8 cellular contexts compared by ENCODE assay signal in genomic region chr18:3449702-3450357, GRCh38. TPM values are rescaled to one million over a fixed set of nuclear protein-coding genes. Genes with fewer than 3 reads are reported as not detected.
A peak's percentile ranks its signal among the peaks of the same experiment; 100 is the strongest.
DNase-seq lines count a peak whose midpoint lies in the region; ATAC-seq and TF ChIP-seq lines count a peak whose summit lies in the region.

Gene TGIF1 (plus strand): TSS chr18:3450172. CDS start chr18:3450490, 318 bp downstream.

- H3K27ac ChIP-seq in CD8-positive, alpha-beta memory T cell (ENCODE audit: low read depth, low read length): peak within 1 kb of the TSS; percentile 94
- peak within 1 kb of the TSS; percentile 98 to 99 (median 99) for H3K27ac ChIP-seq in transverse colon

- TF ChIP-seq CTCF in neural crest cell (conservative IDR thresholded peaks at IDR 0.05) (peak; percentile 13), transverse colon (IDR thresholded peaks at IDR 0.05) (no peak)

- TF ChIP-seq EP300 in transverse colon (IDR thresholded peaks at IDR 0.05; ENCODE audit: low read depth): no peak

- TF ChIP-seq POLR2A in transverse colon (IDR thresholded peaks at IDR 0.05) (peak; percentile 96), GM18505 (IDR thresholded peaks at IDR 0.05; ENCODE audit: borderline replicate concordance, extremely low read depth, insufficient read depth, insufficient read length) (no peak)

- H3K27ac Mint-ChIP-seq in CD8-positive, alpha-beta memory T cell: peak within 1 kb of the TSS; percentile 99 to 100 (median 100)
- H3K27ac Mint-ChIP-seq in activated naive CD4-positive, alpha-beta T cell treated with anti-CD3 and anti-CD28 coated beads, Interleukin-2, amount 10 ng/mL, durations not matched to agents 7 days and 5 days: peak within 1 kb of the TSS; percentile 100
- peak within 1 kb of the TSS; percentile 100 for H3K27ac Mint-ChIP-seq in neural crest cell (ENCODE audit: unreplicated experiment)

- POLR2A ChIA-PET in CD8-positive, alpha-beta memory T cell (lab: Charles Lee): interaction anchor here (0.5 to 3.7 kb wide), 8 partner anchors 9 to 202 kb away, joined by 3 to 53 read pairs (median 10); partner anchors contain the start of gene MYL12A

- H3K36me3 Mint-ChIP-seq in CD8-positive, alpha-beta memory T cell: peaks cover 0 to 47% (median 0%) of the 10 kb centered on the region in 3 donors
- H3K36me3 Mint-ChIP-seq in activated naive CD4-positive, alpha-beta T cell treated with anti-CD3 and anti-CD28 coated beads, Interleukin-2, amount 10 ng/mL, durations not matched to agents 7 days and 5 days: peaks cover 2% of the 10 kb centered on the region
- H3K36me3 Mint-ChIP-seq in neural crest cell (ENCODE audit: low read depth): no peaks in the 10 kb centered on the region

- H3K9me3 ChIP-seq in CD8-positive, alpha-beta memory T cell (ENCODE audit: low read length): no peaks in the 10 kb centered on the region
- H3K9me3 ChIP-seq in transverse colon: no peaks in the 10 kb centered on the region

- WGBS in transverse colon (ENCODE audit: low coverage in 1 of 2), 2 donors: 0% methylated on average over 16 of the region's 60 CpGs; no CpG with 5 or more reads in 1 of the 2 donors

- DNase-seq in CD8-positive, alpha-beta memory T cell: peak; percentile 22 to 69 (median 43)
- DNase-seq in activated naive CD4-positive, alpha-beta T cell treated with anti-CD3 and anti-CD28 coated beads, Interleukin-2, amount 10 ng/mL, durations not matched to agents 7 days and 5 days: peak; percentile 60
- DNase-seq in foreskin melanocyte (peak; percentile 61), neural crest cell (ENCODE audit: low read depth, low spot score) (peak; percentile 59), transverse colon (peak; percentile 88)

- intact Hi-C loops in transverse colon (cut with DNase I; ENCODE audit: low total_unique reads): loop anchor here (2.0 to 10.0 kb wide), 3 partner anchors 145 to 217 kb away; no protein-coding TSS in a partner anchor

- H3K27me3 Mint-ChIP-seq in CD8-positive, alpha-beta memory T cell: peaks cover 0 to 19% of the 10 kb centered on the region in 2 donors
- H3K27me3 Mint-ChIP-seq in activated naive CD4-positive, alpha-beta T cell treated with anti-CD3 and anti-CD28 coated beads, Interleukin-2, amount 10 ng/mL, durations not matched to agents 7 days and 5 days: peaks cover 12% of the 10 kb centered on the region
- H3K27me3 Mint-ChIP-seq in neural crest cell (ENCODE audit: low read depth): peaks cover 2% of the 10 kb centered on the region

- H3K36me3 ChIP-seq in CD8-positive, alpha-beta memory T cell (ENCODE audit: insufficient read depth, low read length): no peaks in the 10 kb centered on the region
- H3K36me3 ChIP-seq in transverse colon: no peaks in the 10 kb centered on the region

- H3K4me3 Mint-ChIP-seq in CD8-positive, alpha-beta memory T cell: peak within 1 kb of the TSS; percentile 85 to 99 (median 97)
- H3K4me3 Mint-ChIP-seq in activated naive CD4-positive, alpha-beta T cell treated with anti-CD3 and anti-CD28 coated beads, Interleukin-2, amount 10 ng/mL, durations not matched to agents 7 days and 5 days: peak within 1 kb of the TSS; percentile 94
- peak within 1 kb of the TSS; percentile 99 for H3K4me3 Mint-ChIP-seq in neural crest cell

- CTCF ChIA-PET in CD8-positive, alpha-beta memory T cell (lab: Charles Lee): interaction anchor here (1.0 to 3.2 kb wide), 3 partner anchors 9 to 136 kb away, joined by 3 to 22 read pairs (median 6); no protein-coding TSS in a partner anchor
- CTCF ChIA-PET in activated naive CD4-positive, alpha-beta T cell treated with anti-CD3 and anti-CD28 coated beads, Interleukin-2, amount 10 ng/mL, durations not matched to agents 7 days and 5 days (lab: Charles Lee): interaction anchor here (3.2 kb wide), 1 partner anchor 8 kb away, joined by 17 read pairs; no protein-coding TSS in a partner anchor

- H3K4me1 Mint-ChIP-seq in CD8-positive, alpha-beta memory T cell: peaks cover 33 to 49% (median 44%) of the 10 kb centered on the region in 3 donors
- H3K4me1 Mint-ChIP-seq in activated naive CD4-positive, alpha-beta T cell treated with anti-CD3 and anti-CD28 coated beads, Interleukin-2, amount 10 ng/mL, durations not matched to agents 7 days and 5 days: peaks cover 49% of the 10 kb centered on the region
- peaks cover 58% of the 10 kb centered on the region for H3K4me1 Mint-ChIP-seq in neural crest cell

- no peaks in the 10 kb centered on the region for H3K9me3 Mint-ChIP-seq in CD8-positive, alpha-beta memory T cell
- H3K9me3 Mint-ChIP-seq in activated naive CD4-positive, alpha-beta T cell treated with anti-CD3 and anti-CD28 coated beads, Interleukin-2, amount 10 ng/mL, durations not matched to agents 7 days and 5 days: no peaks in the 10 kb centered on the region
- no peaks in the 10 kb centered on the region for H3K9me3 Mint-ChIP-seq in neural crest cell

- peaks cover 23% of the 10 kb centered on the region for H3K4me1 ChIP-seq in CD8-positive, alpha-beta memory T cell (ENCODE audit: insufficient read depth, low read length)
- H3K4me1 ChIP-seq in transverse colon: peaks cover 5 to 31% (median 12%) of the 10 kb centered on the region in 4 donors

- peak; percentile 3 for ATAC-seq in HG02852 (IDR thresholded peaks at IDR 0.05; ENCODE audit: unreplicated experiment)
- no peak for ATAC-seq in GM18505 (IDR thresholded peaks at IDR 0.05; ENCODE audit: unreplicated experiment)

- H3K27me3 ChIP-seq in CD8-positive, alpha-beta memory T cell (ENCODE audit: insufficient read depth, low read length, poor library complexity, severe bottlenecking): no peaks in the 10 kb centered on the region
- H3K27me3 ChIP-seq in transverse colon: no peaks in the 10 kb centered on the region

- H3K4me3 ChIP-seq in CD8-positive, alpha-beta memory T cell (ENCODE audit: low read length): peak within 1 kb of the TSS; percentile 96
- H3K4me3 ChIP-seq in transverse colon: peak within 1 kb of the TSS; percentile 68 to 87 (median 80)

- in situ Hi-C loops in transverse colon (cut with MboI; ENCODE audit: low pct_ligation_motif_present in 1 of 4, low pct_unique_long_range_greater_than_20kb in 1 of 4, low sequenced_read_pairs in 3 of 4): loop anchor here (5.0 to 25.0 kb wide), 6 partner anchors 137 to 215 kb away; no protein-coding TSS in a partner anchor

TF ChIP-seq in PFSK-1, 5 proteins besides CTCF, POLR2A, EP300 and RAD21:
- TF ChIP-seq TAF1 (IDR thresholded peaks at IDR 0.05; ENCODE audit: borderline replicate concordance, insufficient read depth, low read length) (peak; percentile 76), FOXP2 (optimal IDR thresholded peaks at IDR 0.05; ENCODE audit: borderline replicate concordance, extremely low read depth, extremely low read length, insufficient read depth) (no peak), SIN3A (IDR thresholded peaks at IDR 0.05; ENCODE audit: borderline replicate concordance, insufficient read depth, low read length) (peak; percentile 86; the same call in 1 of the 2 replicates), POLR2AphosphoS5 (IDR thresholded peaks at IDR 0.05; ENCODE audit: low read depth, low read length) (peak; percentile 74)
- TF ChIP-seq, protein P1, sequence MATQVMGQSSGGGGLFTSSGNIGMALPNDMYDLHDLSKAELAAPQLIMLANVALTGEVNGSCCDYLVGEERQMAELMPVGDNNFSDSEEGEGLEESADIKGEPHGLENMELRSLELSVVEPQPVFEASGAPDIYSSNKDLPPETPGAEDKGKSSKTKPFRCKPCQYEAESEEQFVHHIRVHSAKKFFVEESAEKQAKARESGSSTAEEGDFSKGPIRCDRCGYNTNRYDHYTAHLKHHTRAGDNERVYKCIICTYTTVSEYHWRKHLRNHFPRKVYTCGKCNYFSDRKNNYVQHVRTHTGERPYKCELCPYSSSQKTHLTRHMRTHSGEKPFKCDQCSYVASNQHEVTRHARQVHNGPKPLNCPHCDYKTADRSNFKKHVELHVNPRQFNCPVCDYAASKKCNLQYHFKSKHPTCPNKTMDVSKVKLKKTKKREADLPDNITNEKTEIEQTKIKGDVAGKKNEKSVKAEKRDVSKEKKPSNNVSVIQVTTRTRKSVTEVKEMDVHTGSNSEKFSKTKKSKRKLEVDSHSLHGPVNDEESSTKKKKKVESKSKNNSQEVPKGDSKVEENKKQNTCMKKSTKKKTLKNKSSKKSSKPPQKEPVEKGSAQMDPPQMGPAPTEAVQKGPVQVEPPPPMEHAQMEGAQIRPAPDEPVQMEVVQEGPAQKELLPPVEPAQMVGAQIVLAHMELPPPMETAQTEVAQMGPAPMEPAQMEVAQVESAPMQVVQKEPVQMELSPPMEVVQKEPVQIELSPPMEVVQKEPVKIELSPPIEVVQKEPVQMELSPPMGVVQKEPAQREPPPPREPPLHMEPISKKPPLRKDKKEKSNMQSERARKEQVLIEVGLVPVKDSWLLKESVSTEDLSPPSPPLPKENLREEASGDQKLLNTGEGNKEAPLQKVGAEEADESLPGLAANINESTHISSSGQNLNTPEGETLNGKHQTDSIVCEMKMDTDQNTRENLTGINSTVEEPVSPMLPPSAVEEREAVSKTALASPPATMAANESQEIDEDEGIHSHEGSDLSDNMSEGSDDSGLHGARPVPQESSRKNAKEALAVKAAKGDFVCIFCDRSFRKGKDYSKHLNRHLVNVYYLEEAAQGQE (IDR thresholded peaks at IDR 0.05; ENCODE audit: insufficient read depth in 1 of 2, low read depth in 2 of 2, low read length in 2 of 2): peak in 1 of 2 experiments; percentile 16; a peak in 1 of 4 replicates

RNA-seq across cellular contexts. Expression of gene TGIF1, which starts in this region (rescaled TPM):
- total RNA-seq in CD8-positive, alpha-beta memory T cell: 10 to 100 TPM; 36.9 to 38.3 TPM
- polyA plus RNA-seq in CD8-positive, alpha-beta memory T cell: 77.0 TPM
- 41.2 TPM for polyA plus RNA-seq in PFSK-1 (2012; ENCODE audit: insufficient read length, low read depth)
- total RNA-seq in neural crest cell (49.1 and 57.9 TPM in 2 replicates), transverse colon (100 to 1,000 TPM in 1 of 4 donors, 10 to 100 TPM in 3; 23.2 to 166 (median 53.3) TPM)
